15 cellular contexts compared by ENCODE assay signal in genomic region chr1:149833144-149833543, GRCh38. TPM values are rescaled to one million over a fixed set of nuclear protein-coding genes. Genes with fewer than 3 reads are reported as not detected.
A peak's percentile ranks its signal among the peaks of the same experiment; 100 is the strongest.
DNase-seq lines count a peak whose midpoint lies in the region; ATAC-seq and TF ChIP-seq lines count a peak whose summit lies in the region.
"Not testable (repeated sequence)": the region's sequence is repeated elsewhere in the genome, so short reads cannot be mapped to it uniquely, and the experiment has no call there.
"Had no signal": no experiment of that assay in that cellular context is flagged by ENCODE, and none has a peak within 500 bp of the region (broad histone marks: within the 10 kb centered on the region; RNA-seq: fewer than 3 reads in every experiment).

No MANE protein-coding gene starts in this region.

- CTCF ChIA-PET in CD4-positive, alpha-beta T cell (lab: Charles Lee) = not testable (repeated sequence)

- not testable (repeated sequence) for H3K4me3 Mint-ChIP-seq in CD4-positive, alpha-beta T cell; central memory CD8-positive, alpha-beta T cell; natural killer cell

- H3K27me3 ChIP-seq in CD4-positive, alpha-beta T cell (ENCODE audit: control insufficient read depth, insufficient read depth, low read length) = not testable (repeated sequence)

- H3K27me3 Mint-ChIP-seq in CD4-positive, alpha-beta T cell; central memory CD8-positive, alpha-beta T cell; natural killer cell (ENCODE audit: low read depth in 2 of 2): not testable (repeated sequence)

- H3K27ac ChIP-seq in CD4-positive, alpha-beta T cell (ENCODE audit: low read depth, low read length) = not testable (repeated sequence)

- not testable (repeated sequence) for H3K27ac Mint-ChIP-seq in CD4-positive, alpha-beta T cell; central memory CD8-positive, alpha-beta T cell (ENCODE audit: low read depth); natural killer cell

- POLR2A ChIA-PET in CD4-positive, alpha-beta T cell (lab: Charles Lee) = not testable (repeated sequence)

- not testable (repeated sequence) for H3K9me3 Mint-ChIP-seq in CD4-positive, alpha-beta T cell; central memory CD8-positive, alpha-beta T cell; natural killer cell

- not testable (repeated sequence) for H3K9me3 ChIP-seq in CD4-positive, alpha-beta T cell (ENCODE audit: control insufficient read depth, low read length)

- TF ChIP-seq CTCF in CD4-positive, alpha-beta T cell (IDR thresholded peaks at IDR 0.05); natural killer cell (IDR thresholded peaks at IDR 0.05): not testable (repeated sequence)

- H3K4me1 Mint-ChIP-seq in CD4-positive, alpha-beta T cell (ENCODE audit: low read depth); central memory CD8-positive, alpha-beta T cell; natural killer cell: not testable (repeated sequence)

- peak; percentile 42 for ATAC-seq in CD4-positive, alpha-beta T cell (ENCODE audit: poor library complexity)
- ATAC-seq in GM19035 (IDR thresholded peaks at IDR 0.05; ENCODE audit: unreplicated experiment) = peak; percentile 13
- ATAC-seq in GM21390 (IDR thresholded peaks at IDR 0.05; ENCODE audit: unreplicated experiment) = peak; percentile 6
- ATAC-seq in HG02884 (IDR thresholded peaks at IDR 0.05; ENCODE audit: unreplicated experiment) = peak; percentile 16
- peak; percentile 2 for ATAC-seq in HG03354 (IDR thresholded peaks at IDR 0.05; ENCODE audit: poor library complexity, severe bottlenecking, unreplicated experiment)
- peak; percentile 40 to 45 for ATAC-seq in activated CD4-positive, CD25-positive, alpha-beta regulatory T cell treated with anti-CD3 and anti-CD28 coated beads, Interleukin-2, amount 50 U/mL, for 24 hours
- peak; percentile 37 for ATAC-seq in central memory CD8-positive, alpha-beta T cell (replicated peaks; ENCODE audit: extremely low read depth, poor library complexity, severe bottlenecking)
- peak; percentile 12 to 27 (median 16) for ATAC-seq in natural killer cell

- not testable (repeated sequence) for H3K36me3 Mint-ChIP-seq in CD4-positive, alpha-beta T cell (ENCODE audit: low read depth); central memory CD8-positive, alpha-beta T cell (ENCODE audit: insufficient read depth); natural killer cell

- intact Hi-C loops in CD4-positive, alpha-beta T cell (cut with DNase I, micrococcal nuclease); natural killer cell (cut with micrococcal nuclease): not testable (repeated sequence)

- not testable (repeated sequence) for DNase-seq in CD4-positive, alpha-beta T cell; central memory CD8-positive, alpha-beta T cell (ENCODE audit: low spot score in 2 of 2); natural killer cell

RNA-seq across cellular contexts. Expression of gene FCGR1A, which starts 50.6 kb away (rescaled TPM):
- under 1 TPM in 1 of 2 experiments, not detected in 1; 0.17 TPM for total RNA-seq in CD4-positive, alpha-beta T cell
- total RNA-seq in natural killer cell = under 1 TPM in 2 of 3 donors, not detected in 1; 0.48 to 0.77 TPM
- total RNA-seq: A172, endodermal cell, G401, HT1080, osteoblast, renal cortical epithelial cell, SK-MEL-5 had no signal
